In genomic region chrX:136687457-136687856, GRCh38 we compare ENCODE assay signal across 22 cellular contexts. TPM values are rescaled to one million over a fixed set of nuclear protein-coding genes. Genes with fewer than 3 reads are reported as not detected.
DNase-seq lines count a peak whose midpoint lies in the region; ATAC-seq and TF ChIP-seq lines count a peak whose summit lies in the region.
"Had no signal": no experiment of that assay in that cellular context is flagged by ENCODE, and none has a peak within 500 bp of the region (broad histone marks: within the 10 kb centered on the region; RNA-seq: fewer than 3 reads in every experiment).

No MANE protein-coding gene starts in this region.

- no peak overlapping the region for H3K27ac ChIP-seq in CD8-positive, alpha-beta memory T cell (ENCODE audit: low read depth, low read length)
- no peak overlapping the region for H3K27ac ChIP-seq in aorta (ENCODE audit: low read depth in 1 of 2, low read length in 2 of 2)
- H3K27ac ChIP-seq: foreskin keratinocyte had no signal

- CTCF ChIA-PET in CD8-positive, alpha-beta memory T cell (lab: Charles Lee) = no interaction called here

- H3K4me3 ChIP-seq in CD8-positive, alpha-beta memory T cell (ENCODE audit: low read length) = no peak overlapping the region
- H3K4me3 ChIP-seq in aorta (ENCODE audit: low read length in 2 of 2) = no peak overlapping the region
- H3K4me3 ChIP-seq: skin epidermis had no signal

- no peaks in the 10 kb centered on the region for H3K27me3 ChIP-seq in CD8-positive, alpha-beta memory T cell (ENCODE audit: insufficient read depth, low read length, poor library complexity, severe bottlenecking)
- no peaks in the 10 kb centered on the region for H3K27me3 ChIP-seq in aorta (ENCODE audit: control insufficient read depth in 1 of 2, insufficient read depth in 2 of 2, low read length in 1 of 2)
- H3K27me3 ChIP-seq: foreskin keratinocyte had no signal

- H3K4me3 Mint-ChIP-seq in CD8-positive, alpha-beta memory T cell = no peak overlapping the region
- H3K4me3 Mint-ChIP-seq in activated T-helper 2 cell treated with anti-CD3 and anti-CD28 coated beads, Interferon-gamma antibody, Interleukin-2, Interleukin-4, amounts not matched to agents 10 μg/mL and 5 μg/mL and 100 μg/mL, durations not matched to agents 14 hours and 24 hours and 36 hours (ENCODE audit: low read depth) = peak overlapping the region; percentile 38
- no peak overlapping the region for H3K4me3 Mint-ChIP-seq in natural killer cell
- H3K4me3 Mint-ChIP-seq: CD14-positive monocyte, HFFc6, nephron had no signal

- peaks cover 53 to 59% (median 55%) of the 10 kb centered on the region in 3 donors for H3K4me1 Mint-ChIP-seq in CD8-positive, alpha-beta memory T cell
- peaks cover 45% of the 10 kb centered on the region for H3K4me1 Mint-ChIP-seq in activated T-helper 2 cell treated with anti-CD3 and anti-CD28 coated beads, Interferon-gamma antibody, Interleukin-2, Interleukin-4, amounts not matched to agents 10 μg/mL and 5 μg/mL and 100 μg/mL, durations not matched to agents 14 hours and 24 hours and 36 hours (ENCODE audit: low read depth)
- H3K4me1 Mint-ChIP-seq in natural killer cell = peaks cover 33 to 36% of the 10 kb centered on the region in 2 donors
- H3K4me1 Mint-ChIP-seq: CD14-positive monocyte, nephron had no signal

- POLR2A ChIA-PET in CD8-positive, alpha-beta memory T cell (lab: Charles Lee) = no interaction called here

- WGBS in aorta, 2 donors = 38 to 95% methylated on average over 1 of the region's 1 CpG

- H3K36me3 ChIP-seq in CD8-positive, alpha-beta memory T cell (ENCODE audit: insufficient read depth, low read length) = peaks cover 3% of the 10 kb centered on the region
- no peaks in the 10 kb centered on the region for H3K36me3 ChIP-seq in aorta (ENCODE audit: control insufficient read depth in 1 of 2, insufficient read depth in 2 of 2, low read length in 1 of 2)

- TF ChIP-seq CTCF in natural killer cell (IDR thresholded peaks at IDR 0.05) = no peak

- peaks cover 0 to 16% (median 4%) of the 10 kb centered on the region in 3 donors for H3K36me3 Mint-ChIP-seq in CD8-positive, alpha-beta memory T cell
- H3K36me3 Mint-ChIP-seq in activated T-helper 2 cell treated with anti-CD3 and anti-CD28 coated beads, Interferon-gamma antibody, Interleukin-2, Interleukin-4, amounts not matched to agents 10 μg/mL and 5 μg/mL and 100 μg/mL, durations not matched to agents 14 hours and 24 hours and 36 hours (ENCODE audit: low read depth) = peaks cover 40% of the 10 kb centered on the region
- no peaks in the 10 kb centered on the region for H3K36me3 Mint-ChIP-seq in natural killer cell

- H3K27me3 Mint-ChIP-seq in CD8-positive, alpha-beta memory T cell = peaks cover 0 to 1% of the 10 kb centered on the region in 2 donors
- no peaks in the 10 kb centered on the region for H3K27me3 Mint-ChIP-seq in activated T-helper 2 cell treated with anti-CD3 and anti-CD28 coated beads, Interferon-gamma antibody, Interleukin-2, Interleukin-4, amounts not matched to agents 10 μg/mL and 5 μg/mL and 100 μg/mL, durations not matched to agents 14 hours and 24 hours and 36 hours (ENCODE audit: low read depth)
- H3K27me3 Mint-ChIP-seq in natural killer cell (ENCODE audit: low read depth in 2 of 2) = no peaks in the 10 kb centered on the region

- H3K9me3 Mint-ChIP-seq in CD8-positive, alpha-beta memory T cell = no peaks in the 10 kb centered on the region
- H3K9me3 Mint-ChIP-seq in activated T-helper 2 cell treated with anti-CD3 and anti-CD28 coated beads, Interferon-gamma antibody, Interleukin-2, Interleukin-4, amounts not matched to agents 10 μg/mL and 5 μg/mL and 100 μg/mL, durations not matched to agents 14 hours and 24 hours and 36 hours = no peaks in the 10 kb centered on the region
- H3K9me3 Mint-ChIP-seq in natural killer cell = no peaks in the 10 kb centered on the region
- H3K9me3 Mint-ChIP-seq: CD14-positive monocyte, HFFc6, nephron had no signal

- peak; percentile 42 for DNase-seq in activated CD4-positive, alpha-beta T cell treated with anti-CD3 and anti-CD28 coated beads for 48 hours
- DNase-seq in activated CD4-positive, alpha-beta T cell treated with anti-CD3 and anti-CD28 coated beads, Interleukin-2, amount 50 U/mL, for 48 hours = no peak
- peak in 1 of 5 donors; percentile 64 for DNase-seq in CD8-positive, alpha-beta memory T cell
- DNase-seq in activated T-helper 2 cell treated with anti-CD3 and anti-CD28 coated beads, Interferon-gamma antibody, Interleukin-2, Interleukin-4, amounts not matched to agents 10 μg/mL and 5 μg/mL and 100 μg/mL, durations not matched to agents 14 hours and 24 hours and 36 hours (ENCODE audit: low spot score) = no peak
- no peak for DNase-seq in natural killer cell
- no peak for DNase-seq in C1 segment of cervical spinal cord (lab: John Stamatoyannopoulos, UW)
- DNase-seq in NCI-H226 = no peak
- DNase-seq in aorta = no peak
- DNase-seq: activated effector memory CD4-positive, alpha-beta T cell treated with anti-CD3 and anti-CD28 coated beads, Interleukin-2, amount 50 U/mL, for 16 hours; foreskin keratinocyte; HFFc6; hippocampal formation; islet precursor cell; KG1; NCI-H2081; posterior cingulate gyrus; SW 1271; trophoblast cell had no signal

- H3K9me3 ChIP-seq in CD8-positive, alpha-beta memory T cell (ENCODE audit: low read length) = no peaks in the 10 kb centered on the region
- H3K9me3 ChIP-seq in aorta (ENCODE audit: control insufficient read depth, low read length) = no peaks in the 10 kb centered on the region

- H3K4me1 ChIP-seq in CD8-positive, alpha-beta memory T cell (ENCODE audit: insufficient read depth, low read length) = peaks cover 60% of the 10 kb centered on the region
- no peaks in the 10 kb centered on the region for H3K4me1 ChIP-seq in aorta (ENCODE audit: control insufficient read depth in 1 of 2, insufficient read depth in 2 of 2, low read length in 2 of 2)

- ATAC-seq in natural killer cell (no peak), aorta (ENCODE audit: low FRiP score) (no peak)
- ATAC-seq: foreskin keratinocyte had no signal

- H3K27ac Mint-ChIP-seq in CD8-positive, alpha-beta memory T cell = peak overlapping the region in 7 of 8 donors; percentile 70 to 94 (median 89)
- H3K27ac Mint-ChIP-seq in activated T-helper 2 cell treated with anti-CD3 and anti-CD28 coated beads, Interferon-gamma antibody, Interleukin-2, Interleukin-4, amounts not matched to agents 10 μg/mL and 5 μg/mL and 100 μg/mL, durations not matched to agents 14 hours and 24 hours and 36 hours = peak overlapping the region; percentile 88
- peak overlapping the region; percentile 63 to 87 for H3K27ac Mint-ChIP-seq in natural killer cell
- H3K27ac Mint-ChIP-seq: CD14-positive monocyte, HFFc6, nephron had no signal

- intact Hi-C loops in activated T-helper 2 cell treated with anti-CD3 and anti-CD28 coated beads, Interferon-gamma antibody, Interleukin-2, Interleukin-4, amounts not matched to agents 10 μg/mL and 5 μg/mL and 100 μg/mL, durations not matched to agents 14 hours and 24 hours and 36 hours (cut with micrococcal nuclease) = loop anchor here (1.0 kb wide), 1 partner anchor 14 kb away; no protein-coding TSS in a partner anchor
- intact Hi-C loops in natural killer cell (cut with micrococcal nuclease) = no loop called here
- intact Hi-C loops in aorta (cut with DNase I) = no loop called here

RNA-seq across cellular contexts. Expression of gene CD40LG, which starts 39.5 kb away (rescaled TPM):
- total RNA-seq in CD8-positive, alpha-beta memory T cell = 10 to 100 TPM in 1 of 2 experiments, 1 to 10 TPM in 1; 9.2 to 10.1 TPM
- polyA plus RNA-seq in CD8-positive, alpha-beta memory T cell = 20.0 TPM
- 123 and 127 TPM in 2 replicates for total RNA-seq in activated T-helper 2 cell treated with anti-CD3 and anti-CD28 coated beads, Interferon-gamma antibody, Interleukin-2, Interleukin-4, amounts not matched to agents 10 μg/mL and 5 μg/mL and 100 μg/mL, durations not matched to agents 14 hours and 24 hours and 36 hours
- total RNA-seq in natural killer cell = 1 to 10 TPM in 1 of 3 donors, under 1 TPM in 1, not detected in 1; 0.77 to 1.5 TPM
- total RNA-seq in aorta = under 1 TPM; 0.26 to 0.81 TPM
- polyA plus RNA-seq in aorta = not detected
- total RNA-seq: foreskin keratinocyte, HFFc6, NCI-H460 had no signal
- polyA plus RNA-seq: foreskin keratinocyte had no signal

Comparison
In these comparisons a context has a peak if more than half of its experiments do, and no peak if none do; other contexts are left out.
1. RNA of gene CD40LG, which starts 39.5 kb away (total RNA-seq): 123 to 127 TPM in activated T-helper 2 cell treated with anti-CD3 and anti-CD28 coated beads, Interferon-gamma antibody, Interleukin-2, Interleukin-4, amounts not matched to agents 10 μg/mL and 5 μg/mL and 100 μg/mL, durations not matched to agents 14 hours and 24 hours and 36 hours; 9.2 to 10.1 TPM in CD8-positive, alpha-beta memory T cell, 0.26 to 0.81 TPM in aorta and 0.77 to 1.5 TPM in natural killer cell; every median in the first group is over 10 times any median in the second.
2. Peak in every context shown above with its lines, with median percentiles within 50 percentile points of each other: H3K27ac Mint-ChIP-seq.